9 cellular contexts compared by ENCODE assay signal in the genomic region with DNA sequence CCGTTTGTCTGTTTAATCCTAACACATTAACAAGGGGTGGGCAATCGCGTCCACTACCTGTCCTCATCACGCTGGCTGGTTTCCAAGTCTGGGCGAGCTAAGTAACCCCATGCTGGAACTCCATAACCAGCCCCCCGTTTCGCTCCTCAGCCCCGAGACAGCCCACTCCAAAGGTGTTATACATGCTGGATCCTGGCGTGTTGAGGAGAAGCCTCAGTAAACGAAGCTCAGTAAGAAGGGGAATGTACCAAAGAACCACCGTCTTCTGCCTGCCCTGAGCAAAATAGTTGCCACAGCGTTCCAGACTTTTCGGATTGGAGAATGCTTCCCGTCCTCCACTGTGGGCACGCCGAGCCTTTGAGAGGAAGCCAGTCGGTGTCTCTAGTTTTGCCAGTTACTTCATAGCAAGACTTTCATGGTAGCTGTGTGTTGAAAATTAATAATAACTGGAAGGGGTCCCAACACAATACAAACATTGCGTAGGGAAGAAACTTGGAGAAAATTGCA. TPM values are rescaled to one million over a fixed set of nuclear protein-coding genes. Genes with fewer than 3 reads are reported as not detected.
DNase-seq lines count a peak whose midpoint lies in the region; ATAC-seq and TF ChIP-seq lines count a peak whose summit lies in the region.
"Had no signal": no experiment of that assay in that cellular context is flagged by ENCODE, and none has a peak within 500 bp of the region (broad histone marks: within the 10 kb centered on the region; RNA-seq: fewer than 3 reads in every experiment).

No MANE protein-coding gene starts in this region.

- ATAC-seq in CD4-positive, alpha-beta T cell (ENCODE audit: poor library complexity), result no peak
- ATAC-seq in HG02981 (IDR thresholded peaks at IDR 0.05; ENCODE audit: unreplicated experiment), result no peak
- ATAC-seq in GM19324 (IDR thresholded peaks at IDR 0.05; ENCODE audit: low FRiP score, unreplicated experiment), result no peak

- no peaks in the 10 kb centered on the region for H3K9me3 ChIP-seq in CD4-positive, alpha-beta T cell (ENCODE audit: control insufficient read depth, low read length)
- H3K9me3 ChIP-seq in NT2/D1 (ENCODE audit: insufficient read depth, low read length) (no peaks in the 10 kb centered on the region), endocrine pancreas (ENCODE audit: control insufficient read depth, low read length) (no peaks in the 10 kb centered on the region)

- H3K27ac ChIP-seq in CD4-positive, alpha-beta T cell (ENCODE audit: low read depth, low read length), result peak overlapping the region; percentile 41

- peak overlapping the region; percentile 89 for H3K4me3 Mint-ChIP-seq in CD4-positive, alpha-beta T cell
- H3K4me3 Mint-ChIP-seq in nephron progenitor cell, result peak overlapping the region; percentile 63

- peak overlapping the region; percentile 82 for H3K27ac Mint-ChIP-seq in CD4-positive, alpha-beta T cell
- H3K27ac Mint-ChIP-seq in nephron progenitor cell, result peak overlapping the region; percentile 95

- H3K27me3 ChIP-seq in CD4-positive, alpha-beta T cell (ENCODE audit: control insufficient read depth, insufficient read depth, low read length), result no peaks in the 10 kb centered on the region
- H3K27me3 ChIP-seq in NT2/D1 (ENCODE audit: insufficient read depth, insufficient read length) (no peaks in the 10 kb centered on the region), endocrine pancreas (ENCODE audit: control insufficient read depth, insufficient read depth, low read length) (no peaks in the 10 kb centered on the region)

- H3K36me3 ChIP-seq in NT2/D1 (ENCODE audit: insufficient read depth, insufficient read length, low read length) (no peaks in the 10 kb centered on the region), endocrine pancreas (ENCODE audit: control insufficient read depth, insufficient read depth, low read length) (no peaks in the 10 kb centered on the region)

- CTCF ChIA-PET in CD4-positive, alpha-beta T cell (lab: Charles Lee), result interaction anchor here (4.2 kb wide), 1 partner anchor 14 kb away, joined by 32 read pairs; no protein-coding TSS in a partner anchor

- no peak for DNase-seq in CD4-positive, alpha-beta T cell
- no peak for DNase-seq in NT2/D1 (ENCODE audit: low read depth, low spot score)
- no peak for DNase-seq in nephron progenitor cell
- no peak for DNase-seq in NK-92 treated with Interleukin-12 subunit alpha and Interleukin-12 subunit beta, amount 100 ng/mL, for 24 hours (lab: John Stamatoyannopoulos, UW)
- DNase-seq in superior temporal gyrus (ENCODE audit: extremely low spot score), result no peak

- H3K27me3 Mint-ChIP-seq in CD4-positive, alpha-beta T cell, result no peaks in the 10 kb centered on the region
- H3K27me3 Mint-ChIP-seq in nephron progenitor cell (ENCODE audit: low read depth, poor library complexity), result peaks cover 3% of the 10 kb centered on the region

- no peaks in the 10 kb centered on the region for H3K36me3 Mint-ChIP-seq in CD4-positive, alpha-beta T cell (ENCODE audit: low read depth)
- H3K36me3 Mint-ChIP-seq in nephron progenitor cell (ENCODE audit: low read depth), result peaks cover 5% of the 10 kb centered on the region

- peaks cover 22% of the 10 kb centered on the region for H3K4me1 Mint-ChIP-seq in CD4-positive, alpha-beta T cell (ENCODE audit: low read depth)
- peaks cover 47% of the 10 kb centered on the region for H3K4me1 Mint-ChIP-seq in nephron progenitor cell

- POLR2A ChIA-PET in CD4-positive, alpha-beta T cell (lab: Charles Lee), result interaction anchor here (0.8 to 1.5 kb wide), 4 partner anchors 14 to 637 kb away, joined by 3 to 5 read pairs (median 4); partner anchors contain the start of genes ACACA and TADA2A

- H3K4me1 ChIP-seq in NT2/D1 (ENCODE audit: insufficient read depth, insufficient read length) (no peaks in the 10 kb centered on the region), endocrine pancreas (ENCODE audit: control insufficient read depth, insufficient read depth, low read length) (peaks cover 5% of the 10 kb centered on the region)

- intact Hi-C loops in CD4-positive, alpha-beta T cell (cut with DNase I, micrococcal nuclease), result loop anchor here (2.0 to 5.0 kb wide), 4 partner anchors 47 to 412 kb away; partner anchors contain the start of genes ACACA (in 2 of the 2), TADA2A (in 2 of the 2), AATF (in 1 of the 2) and DDX52 (in 1 of the 2)

- no peak for TF ChIP-seq CTCF in CD4-positive, alpha-beta T cell (IDR thresholded peaks at IDR 0.05)
- no peak for TF ChIP-seq CTCF in nephron progenitor cell (IDR thresholded peaks at IDR 0.05)

- no peaks in the 10 kb centered on the region for H3K9me3 Mint-ChIP-seq in CD4-positive, alpha-beta T cell
- H3K9me3 Mint-ChIP-seq in nephron progenitor cell, result no peaks in the 10 kb centered on the region

- H3K9ac ChIP-seq in NT2/D1 (ENCODE audit: insufficient read length, low read depth) (peak overlapping the region; percentile 54), endocrine pancreas (ENCODE audit: control insufficient read depth, insufficient read depth, low read length) (peak overlapping the region; percentile 86)

- H3K4me3 ChIP-seq in NT2/D1 (ENCODE audit: insufficient read length, low read depth), result peak overlapping the region; percentile 19
- H3K4me3 ChIP-seq in endocrine pancreas (ENCODE audit: control insufficient read depth, insufficient read depth, low read length), result peak overlapping the region; percentile 58

RNA-seq across cellular contexts. Expression of gene C17orf78, which starts 16.1 kb away (rescaled TPM):
- not detected for total RNA-seq in CD4-positive, alpha-beta T cell
- total RNA-seq: LHCN-M2 had no signal

RNA-seq across cellular contexts. Expression of gene ACACA, which starts 46.9 kb away (rescaled TPM):
- total RNA-seq in CD4-positive, alpha-beta T cell, result 10 to 100 TPM; 26.0 to 28.9 TPM

RNA-seq across cellular contexts. Expression of gene TADA2A, which starts 47.0 kb away (rescaled TPM):
- total RNA-seq in CD4-positive, alpha-beta T cell, result 1 to 10 TPM; 6.7 to 8.0 TPM
